9 cellular contexts compared by ENCODE assay signal in genomic region chr14:56474419-56475022, GRCh38.
DNase-seq lines count a peak whose midpoint lies in the region; ATAC-seq, FAIRE-seq and TF ChIP-seq lines count a peak whose summit lies in the region.
"Had no signal": no experiment of that assay in that cellular context is flagged by ENCODE, and none has a peak within 500 bp of the region (broad histone marks: within the 10 kb centered on the region; RNA-seq: fewer than 3 reads in every experiment).

No MANE protein-coding gene starts in this region.

- in situ Hi-C loops in gastrocnemius medialis (cut with MboI; ENCODE audit: low sequenced_read_pairs in 4 of 4), result loop anchor here (10.0 to 25.0 kb wide), 8 partner anchors 713 to 1262 kb away; partner anchors contain the start of gene TBPL2 (in 4 of the 4)

- no peaks in the 10 kb centered on the region for H3K9me3 Mint-ChIP-seq in activated T-helper 1 cell treated with anti-CD3 and anti-CD28 coated beads, Interleukin-12 subunit alpha, Interleukin-12 subunit beta, Interleukin-2, Interleukin-4 antibody, amounts not matched to agents 30 ng/mL and 10 ng/mL and 1 ng/mL, durations not matched to agents 14 hours and 24 hours and 36 hours
- H3K9me3 Mint-ChIP-seq: stimulated activated naive CD8-positive, alpha-beta T cell treated with anti-CD3 and anti-CD28 coated beads, Interleukin-15, Interleukin-2, amounts not matched to agents 100 ng/mL and 50 ng/mL, for 24 hours had no signal

- no peaks in the 10 kb centered on the region for H3K9me3 ChIP-seq in gastrocnemius medialis

- H3K27ac Mint-ChIP-seq in activated T-helper 1 cell treated with anti-CD3 and anti-CD28 coated beads, Interleukin-12 subunit alpha, Interleukin-12 subunit beta, Interleukin-2, Interleukin-4 antibody, amounts not matched to agents 30 ng/mL and 10 ng/mL and 1 ng/mL, durations not matched to agents 14 hours and 24 hours and 36 hours, result no peak overlapping the region
- H3K27ac Mint-ChIP-seq: stimulated activated naive CD8-positive, alpha-beta T cell treated with anti-CD3 and anti-CD28 coated beads, Interleukin-15, Interleukin-2, amounts not matched to agents 100 ng/mL and 50 ng/mL, for 24 hours had no signal

- H3K36me3 ChIP-seq in gastrocnemius medialis, result no peaks in the 10 kb centered on the region

- no peaks in the 10 kb centered on the region for H3K27me3 ChIP-seq in gastrocnemius medialis

- no peak overlapping the region for H3K4me3 Mint-ChIP-seq in activated T-helper 1 cell treated with anti-CD3 and anti-CD28 coated beads, Interleukin-12 subunit alpha, Interleukin-12 subunit beta, Interleukin-2, Interleukin-4 antibody, amounts not matched to agents 30 ng/mL and 10 ng/mL and 1 ng/mL, durations not matched to agents 14 hours and 24 hours and 36 hours
- H3K4me3 Mint-ChIP-seq: stimulated activated naive CD8-positive, alpha-beta T cell treated with anti-CD3 and anti-CD28 coated beads, Interleukin-15, Interleukin-2, amounts not matched to agents 100 ng/mL and 50 ng/mL, for 24 hours had no signal

- H3K4me3 ChIP-seq in gastrocnemius medialis, result no peak overlapping the region

- TF ChIP-seq POLR2A in gastrocnemius medialis (IDR thresholded peaks at IDR 0.05), result no peak

- H3K27me3 Mint-ChIP-seq in activated T-helper 1 cell treated with anti-CD3 and anti-CD28 coated beads, Interleukin-12 subunit alpha, Interleukin-12 subunit beta, Interleukin-2, Interleukin-4 antibody, amounts not matched to agents 30 ng/mL and 10 ng/mL and 1 ng/mL, durations not matched to agents 14 hours and 24 hours and 36 hours (ENCODE audit: insufficient read depth), result peaks cover 16% of the 10 kb centered on the region
- H3K27me3 Mint-ChIP-seq: stimulated activated naive CD8-positive, alpha-beta T cell treated with anti-CD3 and anti-CD28 coated beads, Interleukin-15, Interleukin-2, amounts not matched to agents 100 ng/mL and 50 ng/mL, for 24 hours had no signal

- FAIRE-seq in TTC549 (lab: Jason Lieb, UNC), result peak; percentile 48

- no peaks in the 10 kb centered on the region for H3K4me1 Mint-ChIP-seq in activated T-helper 1 cell treated with anti-CD3 and anti-CD28 coated beads, Interleukin-12 subunit alpha, Interleukin-12 subunit beta, Interleukin-2, Interleukin-4 antibody, amounts not matched to agents 30 ng/mL and 10 ng/mL and 1 ng/mL, durations not matched to agents 14 hours and 24 hours and 36 hours (ENCODE audit: low read depth)

- peak; percentile 47 to 84 (median 63) for TF ChIP-seq CTCF in gastrocnemius medialis (IDR thresholded peaks at IDR 0.05 in 4 of 5, conservative IDR thresholded peaks at IDR 0.05 in 1 of 5)

- ATAC-seq in left cardiac atrium, result peak; percentile 26 to 41
- ATAC-seq in Right ventricle myocardium superior (ENCODE audit: poor library complexity), result no peak
- peak in 1 of 2 donors; percentile 39 for ATAC-seq in gastrocnemius medialis

- DNase-seq in left cardiac atrium (no peak), Right ventricle myocardium superior (no peak), NCI-H1092 treated with DMSO at 0.1 percent for 48 hours (lab: John Stamatoyannopoulos, UW) (peak; percentile 66), germinal center (ENCODE audit: low spot score) (peak; percentile 26), gastrocnemius medialis (no peak)
- DNase-seq in activated T-helper 1 cell treated with anti-CD3 and anti-CD28 coated beads, Interleukin-12 subunit alpha, Interleukin-12 subunit beta, Interleukin-2, Interleukin-4 antibody, amounts not matched to agents 30 ng/mL and 10 ng/mL and 1 ng/mL, durations not matched to agents 14 hours and 24 hours and 36 hours (ENCODE audit: low spot score), result no peak
- DNase-seq in activated CD8-positive, alpha-beta memory T cell treated with anti-CD3 and anti-CD28 coated beads, Interleukin-2, amount 50 U/mL, for 4 hours, result no peak

- H3K27ac ChIP-seq in gastrocnemius medialis, result no peak overlapping the region

- no peaks in the 10 kb centered on the region for H3K4me1 ChIP-seq in gastrocnemius medialis

- intact Hi-C loops in left cardiac atrium (cut with DNase I), result loop anchor here (2.0 to 10.0 kb wide), 5 partner anchors 740 to 1260 kb away; no protein-coding TSS in a partner anchor
- intact Hi-C loops in Right ventricle myocardium superior (cut with DNase I), result loop anchor here (5.0 kb wide), 2 partner anchors 762 to 1027 kb away; no protein-coding TSS in a partner anchor
- intact Hi-C loops in gastrocnemius medialis (cut with DNase I; ENCODE audit: low total_unique reads), result loop anchor here (2.0 kb wide), 1 partner anchor 1036 kb away; no protein-coding TSS in a partner anchor
- intact Hi-C loops in activated T-helper 1 cell treated with anti-CD3 and anti-CD28 coated beads, Interleukin-12 subunit alpha, Interleukin-12 subunit beta, Interleukin-2, Interleukin-4 antibody, amounts not matched to agents 30 ng/mL and 10 ng/mL and 1 ng/mL, durations not matched to agents 14 hours and 24 hours and 36 hours (cut with micrococcal nuclease), result loop anchor here (1.0 to 2.0 kb wide), 4 partner anchors 742 to 1036 kb away; no protein-coding TSS in a partner anchor

- H3K36me3 Mint-ChIP-seq in activated T-helper 1 cell treated with anti-CD3 and anti-CD28 coated beads, Interleukin-12 subunit alpha, Interleukin-12 subunit beta, Interleukin-2, Interleukin-4 antibody, amounts not matched to agents 30 ng/mL and 10 ng/mL and 1 ng/mL, durations not matched to agents 14 hours and 24 hours and 36 hours (ENCODE audit: low read depth), result no peaks in the 10 kb centered on the region

Comparison
In these comparisons a context has a peak if more than half of its experiments do, and no peak if none do; other contexts are left out.
1. DNase-seq: peak in NCI-H1092 treated with DMSO at 0.1 percent for 48 hours (single experiment) and germinal center (single experiment); none in left cardiac atrium (single experiment), Right ventricle myocardium superior (single experiment), gastrocnemius medialis (0 of 2), activated T-helper 1 cell treated with anti-CD3 and anti-CD28 coated beads, Interleukin-12 subunit alpha, Interleukin-12 subunit beta, Interleukin-2, Interleukin-4 antibody, amounts not matched to agents 30 ng/mL and 10 ng/mL and 1 ng/mL, durations not matched to agents 14 hours and 24 hours and 36 hours (single experiment) and activated CD8-positive, alpha-beta memory T cell treated with anti-CD3 and anti-CD28 coated beads, Interleukin-2, amount 50 U/mL, for 4 hours (single experiment).